Comparison of ENCODE assay signal across 16 cellular contexts in the genomic region with DNA sequence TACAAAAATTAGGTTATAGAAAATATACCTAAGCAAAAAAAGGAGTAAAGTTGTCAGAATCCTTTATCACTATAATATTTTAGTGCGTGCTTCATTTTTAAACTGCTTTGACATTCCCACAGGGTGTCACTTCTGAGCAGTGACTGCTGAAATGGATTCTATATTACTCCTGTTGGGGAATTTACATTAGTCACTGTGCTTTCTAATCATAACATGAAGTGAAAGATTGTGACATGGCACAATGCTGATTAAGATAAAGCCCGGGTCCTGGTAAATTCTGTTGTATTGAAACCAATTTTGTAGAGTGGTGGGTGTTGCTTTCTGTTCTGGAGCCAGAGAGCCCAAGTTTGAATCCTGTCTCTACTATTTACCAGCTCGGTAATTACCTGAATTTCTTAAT. TPM values are rescaled to one million over a fixed set of nuclear protein-coding genes. Genes with fewer than 3 reads are reported as not detected.
DNase-seq lines count a peak whose midpoint lies in the region; ATAC-seq and TF ChIP-seq lines count a peak whose summit lies in the region.
"Had no signal": no experiment of that assay in that cellular context is flagged by ENCODE, and none has a peak within 500 bp of the region (broad histone marks: within the 10 kb centered on the region; RNA-seq: fewer than 3 reads in every experiment).

No MANE protein-coding gene starts in this region.

- H3K27me3 ChIP-seq in Caco-2 (replicated peaks; ENCODE audit: control insufficient read depth, insufficient read depth, low read length) = no peaks in the 10 kb centered on the region
- H3K27me3 ChIP-seq: heart left ventricle, right lobe of liver had no signal

- H3K4me1 ChIP-seq in Caco-2 = no peaks in the 10 kb centered on the region
- H3K4me1 ChIP-seq: heart left ventricle, right lobe of liver had no signal

- H3K27me3 Mint-ChIP-seq in activated T-cell treated with anti-CD3 and anti-CD28 coated beads, Interleukin-2, amount 50 U/mL, for 4 hours (ENCODE audit: low read depth) = no peaks in the 10 kb centered on the region
- no peaks in the 10 kb centered on the region for H3K27me3 Mint-ChIP-seq in Caco-2 (ENCODE audit: insufficient read depth, unreplicated experiment)

- no peaks in the 10 kb centered on the region for H3K9me3 ChIP-seq in Caco-2
- H3K9me3 ChIP-seq: heart left ventricle, right lobe of liver had no signal

- TF ChIP-seq CTCF in Caco-2 (IDR thresholded peaks at IDR 0.05; ENCODE audit: insufficient read depth in 1 of 2, low read depth in 1 of 2, low read length in 1 of 2, severe bottlenecking in 1 of 2, unreplicated experiment in 1 of 2) = no peak

- no peak overlapping the region for H3K4me3 Mint-ChIP-seq in activated T-cell treated with anti-CD3 and anti-CD28 coated beads, Interleukin-2, amount 50 U/mL, for 4 hours
- no peak overlapping the region for H3K4me3 Mint-ChIP-seq in Caco-2 (ENCODE audit: unreplicated experiment)
- H3K4me3 Mint-ChIP-seq: CD14-positive monocyte had no signal

- no peak overlapping the region for H3K27ac Mint-ChIP-seq in Caco-2 (ENCODE audit: unreplicated experiment)
- H3K27ac Mint-ChIP-seq: CD14-positive monocyte had no signal

- peaks cover 16% of the 10 kb centered on the region for H3K36me3 Mint-ChIP-seq in activated T-cell treated with anti-CD3 and anti-CD28 coated beads, Interleukin-2, amount 50 U/mL, for 4 hours (ENCODE audit: insufficient read depth)
- peaks cover 6% of the 10 kb centered on the region for H3K36me3 Mint-ChIP-seq in Caco-2 (ENCODE audit: insufficient read depth, unreplicated experiment)

- H3K9me3 Mint-ChIP-seq in activated T-cell treated with anti-CD3 and anti-CD28 coated beads, Interleukin-2, amount 50 U/mL, for 4 hours = no peaks in the 10 kb centered on the region
- no peaks in the 10 kb centered on the region for H3K9me3 Mint-ChIP-seq in Caco-2 (ENCODE audit: unreplicated experiment)

- H3K4me1 Mint-ChIP-seq in activated T-cell treated with anti-CD3 and anti-CD28 coated beads, Interleukin-2, amount 50 U/mL, for 4 hours (ENCODE audit: low read depth) = no peaks in the 10 kb centered on the region
- H3K4me1 Mint-ChIP-seq in Caco-2 (ENCODE audit: low read depth, unreplicated experiment) = no peaks in the 10 kb centered on the region
- H3K4me1 Mint-ChIP-seq: CD14-positive monocyte had no signal

- H3K4me3 ChIP-seq in Caco-2 (ENCODE audit: low read depth, low read length) = no peak overlapping the region
- H3K4me3 ChIP-seq: heart left ventricle, right lobe of liver had no signal

- no peak for DNase-seq in activated T-cell treated with anti-CD3 and anti-CD28 coated beads, Interleukin-2, amount 50 U/mL, for 4 hours
- DNase-seq in activated T-cell treated with anti-CD3 and anti-CD28 coated beads, Interleukin-2, amount 50 U/mL, for 48 hours = no peak
- DNase-seq in RKO (ENCODE audit: low spot score) (peak; percentile 18), putamen (ENCODE audit: low spot score) (peak; percentile 15), Caco-2 (no peak), NCI-H2227 (lab: John Stamatoyannopoulos, UW; ENCODE audit: unreplicated experiment) (no peak), SKM-1 (lab: John Stamatoyannopoulos, UW; ENCODE audit: unreplicated experiment) (no peak)
- DNase-seq: activated effector memory CD4-positive, alpha-beta T cell treated with anti-CD3 and anti-CD28 coated beads, Interleukin-2, amount 50 U/mL, for 16 hours; aorta; effector memory CD4-positive, alpha-beta T cell; heart left ventricle; nucleus accumbens; right lobe of liver; WERI-Rb-1 had no signal

- ATAC-seq in activated T-cell treated with anti-CD3 and anti-CD28 coated beads, Interleukin-2, amount 50 U/mL, for 4 hours = peak; percentile 74 to 77
- peak; percentile 64 for ATAC-seq in GM21619 (IDR thresholded peaks at IDR 0.05; ENCODE audit: unreplicated experiment)
- ATAC-seq: heart left ventricle, right lobe of liver had no signal

- POLR2A ChIA-PET in Caco-2 (lab: Charles Lee) = no interaction called here

- intact Hi-C loops in Caco-2 (cut with micrococcal nuclease; ENCODE audit: unreplicated experiment) = no loop called here

- no TSS peak for BruUV-seq in Caco-2 (replicated peaks; lab: Mats Ljungman, UMichigan)

- CTCF ChIA-PET in Caco-2 (lab: Charles Lee) = no interaction called here

- no peaks in the 10 kb centered on the region for H3K36me3 ChIP-seq in Caco-2 (ENCODE audit: control insufficient read depth, insufficient read depth, low read length)
- H3K36me3 ChIP-seq: right lobe of liver, WERI-Rb-1 had no signal

RNA-seq across cellular contexts. Expression of gene EHHADH, which starts 36.4 kb away (rescaled TPM):
- total RNA-seq in activated T-cell treated with anti-CD3 and anti-CD28 coated beads, Interleukin-2, amount 50 U/mL, for 4 hours = 1 to 10 TPM in 2 of 3 donors, under 1 TPM in 1; 0.79 to 1.8 (median 1.8) TPM
- 24.9 and 25.0 TPM in 2 replicates for total RNA-seq in Caco-2 (2022)

Comparison
In these comparisons a context has a peak if more than half of its experiments do, and no peak if none do; other contexts are left out.
1. DNase-seq: peak in RKO (single experiment) and putamen (single experiment); none in activated T-cell treated with anti-CD3 and anti-CD28 coated beads, Interleukin-2, amount 50 U/mL, for 4 hours (single experiment), activated T-cell treated with anti-CD3 and anti-CD28 coated beads, Interleukin-2, amount 50 U/mL, for 48 hours (0 of 2), Caco-2 (0 of 2), NCI-H2227 (single experiment) and SKM-1 (single experiment).